8 cellular contexts compared by ENCODE assay signal in genomic region chr17:31571124-31571892, GRCh38.
DNase-seq lines count a peak whose midpoint lies in the region; ATAC-seq and TF ChIP-seq lines count a peak whose summit lies in the region.

No MANE protein-coding gene starts in this region.

- H3K4me1 Mint-ChIP-seq in osteocyte (ENCODE audit: unreplicated experiment) (peaks cover 60% of the 10 kb centered on the region), T-cell (peaks cover 0 to 6% (median 0%) of the 10 kb centered on the region in 3 donors)
- no peaks in the 10 kb centered on the region for H3K4me1 Mint-ChIP-seq in T-helper 2 cell treated with Interferon-gamma antibody and Interleukin-4, amounts not matched to agents 5 μg/mL and 100 μg/mL, for 36 hours (ENCODE audit: low read depth)

- DNase-seq in AG08395 (ENCODE audit: low spot score): peak; percentile 93
- no peak for DNase-seq in RWPE2 (ENCODE audit: low spot score)
- DNase-seq in fibroblast of villous mesenchyme (ENCODE audit: low read depth): peak; percentile 95
- no peak for DNase-seq in osteocyte (ENCODE audit: extremely low spot score, unreplicated experiment)
- no peak for DNase-seq in T-helper 2 cell treated with Interferon-gamma antibody and Interleukin-4, amounts not matched to agents 5 μg/mL and 100 μg/mL, for 36 hours (ENCODE audit: low spot score)
- DNase-seq in T-cell: no peak
- DNase-seq in GF-D8 (lab: John Stamatoyannopoulos, UW): no peak

- peak overlapping the region; percentile 65 for H3K27ac ChIP-seq in RWPE2 (ENCODE audit: poor library complexity, severe bottlenecking)

- CTCF ChIA-PET in T-cell (lab: Charles Lee): no interaction called here

- H3K9me3 Mint-ChIP-seq in osteocyte (ENCODE audit: unreplicated experiment): no peaks in the 10 kb centered on the region
- no peaks in the 10 kb centered on the region for H3K9me3 Mint-ChIP-seq in T-helper 2 cell treated with Interferon-gamma antibody and Interleukin-4, amounts not matched to agents 5 μg/mL and 100 μg/mL, for 36 hours
- H3K9me3 Mint-ChIP-seq in T-cell: no peaks in the 10 kb centered on the region

- H3K36me3 Mint-ChIP-seq in osteocyte (ENCODE audit: unreplicated experiment) (peaks cover 4% of the 10 kb centered on the region), T-cell (no peaks in the 10 kb centered on the region)
- H3K36me3 Mint-ChIP-seq in T-helper 2 cell treated with Interferon-gamma antibody and Interleukin-4, amounts not matched to agents 5 μg/mL and 100 μg/mL, for 36 hours (ENCODE audit: low read depth): no peaks in the 10 kb centered on the region

- H3K27me3 Mint-ChIP-seq in osteocyte (ENCODE audit: unreplicated experiment) (no peaks in the 10 kb centered on the region), T-cell (no peaks in the 10 kb centered on the region)
- H3K27me3 Mint-ChIP-seq in T-helper 2 cell treated with Interferon-gamma antibody and Interleukin-4, amounts not matched to agents 5 μg/mL and 100 μg/mL, for 36 hours (ENCODE audit: low read depth): no peaks in the 10 kb centered on the region

- no peaks in the 10 kb centered on the region for H3K27me3 ChIP-seq in RWPE2 (ENCODE audit: insufficient read depth, poor library complexity, severe bottlenecking)

- H3K9me3 ChIP-seq in RWPE2 (ENCODE audit: severe bottlenecking): no peaks in the 10 kb centered on the region

- no peak for TF ChIP-seq CTCF in RWPE2 (IDR thresholded peaks at IDR 0.05; ENCODE audit: poor library complexity, severe bottlenecking)
- no peak for TF ChIP-seq CTCF in fibroblast of villous mesenchyme (IDR thresholded peaks at IDR 0.05; ENCODE audit: insufficient read depth, low read depth, low read length)
- TF ChIP-seq CTCF in osteocyte (IDR thresholded peaks at IDR 0.05): no peak

- H3K4me1 ChIP-seq in RWPE2 (ENCODE audit: insufficient read depth, poor library complexity, severe bottlenecking): peaks cover 18% of the 10 kb centered on the region

- H3K4me3 ChIP-seq in RWPE2 (ENCODE audit: severe bottlenecking) (no peak overlapping the region), fibroblast of villous mesenchyme (ENCODE audit: low read depth, low read length) (no peak overlapping the region)

- H3K27ac Mint-ChIP-seq in osteocyte (ENCODE audit: unreplicated experiment): peak overlapping the region; percentile 87
- H3K27ac Mint-ChIP-seq in T-helper 2 cell treated with Interferon-gamma antibody and Interleukin-4, amounts not matched to agents 5 μg/mL and 100 μg/mL, for 36 hours: no peak overlapping the region
- no peak overlapping the region for H3K27ac Mint-ChIP-seq in T-cell

- H3K36me3 ChIP-seq in RWPE2 (ENCODE audit: low read depth): peaks cover 26% of the 10 kb centered on the region

- ATAC-seq in RWPE2 (ENCODE audit: low read depth) (peak; percentile 78), HG02623 (IDR thresholded peaks at IDR 0.05; ENCODE audit: unreplicated experiment) (no peak), T-cell (replicated peaks in 1 of 4) (no peak)

- POLR2A ChIA-PET in T-cell (lab: Charles Lee): no interaction called here

- H3K4me3 Mint-ChIP-seq in osteocyte (ENCODE audit: unreplicated experiment) (no peak overlapping the region), T-cell (no peak overlapping the region)
- H3K4me3 Mint-ChIP-seq in T-helper 2 cell treated with Interferon-gamma antibody and Interleukin-4, amounts not matched to agents 5 μg/mL and 100 μg/mL, for 36 hours: no peak overlapping the region

Comparison
In these comparisons a context has a peak if more than half of its experiments do, and no peak if none do; other contexts are left out.
1. DNase-seq: peak in AG08395 (single experiment) and fibroblast of villous mesenchyme (single experiment); none in RWPE2 (single experiment), osteocyte (single experiment), T-helper 2 cell treated with Interferon-gamma antibody and Interleukin-4, amounts not matched to agents 5 μg/mL and 100 μg/mL, for 36 hours (single experiment), T-cell (0 of 34) and GF-D8 (single experiment).